20 cellular contexts compared by ENCODE assay signal in genomic region chr20:58619847-58620431, GRCh38. TPM values are rescaled to one million over a fixed set of nuclear protein-coding genes. Genes with fewer than 3 reads are reported as not detected.
DNase-seq lines count a peak whose midpoint lies in the region; ATAC-seq and TF ChIP-seq lines count a peak whose summit lies in the region.
"Had no signal": no experiment of that assay in that cellular context is flagged by ENCODE, and none has a peak within 500 bp of the region (broad histone marks: within the 10 kb centered on the region; RNA-seq: fewer than 3 reads in every experiment).

No MANE protein-coding gene starts in this region.

- no peak for TF ChIP-seq CTCF in Caco-2 (IDR thresholded peaks at IDR 0.05; ENCODE audit: insufficient read depth in 1 of 2, low read depth in 1 of 2, low read length in 1 of 2, severe bottlenecking in 1 of 2, unreplicated experiment in 1 of 2)
- TF ChIP-seq CTCF in dorsolateral prefrontal cortex (IDR thresholded peaks at IDR 0.05 in 54 of 56, conservative IDR thresholded peaks at IDR 0.05 in 2 of 56; ENCODE audit: low read depth in 1 of 56, partially characterized antibody in 56 of 56): no peak

- TSS peak; percentile 99 for BruUV-seq in Caco-2 (replicated peaks; lab: Mats Ljungman, UMichigan)

- DNase-seq in Caco-2: peak in 1 of 2 experiments; percentile 79
- peak; percentile 83 for DNase-seq in SK-N-DZ (ENCODE audit: low spot score)
- DNase-seq in dorsolateral prefrontal cortex: no peak
- DNase-seq: activated CD8-positive, alpha-beta T cell treated with anti-CD3 and anti-CD28 coated beads for 36 hours; activated T-cell treated with anti-CD3 and anti-CD28 coated beads, Interleukin-2, amount 50 U/mL, for 72 hours; lower lobe of right lung; NCI-H1694 treated with DMSO at 0.1 percent for 48 hours; NCI-H446; stimulated activated CD4-positive, alpha-beta T cell treated with anti-CD3 and anti-CD28 coated beads, Interleukin-4, amount 100 ng/mL, for 24 hours; SW 1271 had no signal

- no peaks in the 10 kb centered on the region; the same call in 1 of the 2 replicates for H3K4me1 ChIP-seq in Caco-2
- H3K4me1 ChIP-seq in HUES6 (ENCODE audit: control insufficient read depth, insufficient read depth, low read length): peaks cover 18% of the 10 kb centered on the region
- H3K4me1 ChIP-seq in iPS-18a (ENCODE audit: control insufficient read depth, low read depth, low read length): no peaks in the 10 kb centered on the region
- H3K4me1 ChIP-seq: lower lobe of right lung had no signal

- H3K9me3 ChIP-seq in Caco-2: peaks cover 5% of the 10 kb centered on the region
- H3K9me3 ChIP-seq in HUES6 (ENCODE audit: control insufficient read depth, insufficient read depth, low read depth, low read length): peaks cover 54% of the 10 kb centered on the region
- H3K9me3 ChIP-seq in iPS-18a (ENCODE audit: control insufficient read depth, low read depth, low read length): no peaks in the 10 kb centered on the region
- H3K9me3 ChIP-seq: lower lobe of right lung had no signal

- no peaks in the 10 kb centered on the region for H3K36me3 Mint-ChIP-seq in Caco-2 (ENCODE audit: insufficient read depth, unreplicated experiment)
- H3K36me3 Mint-ChIP-seq: activated naive CD8-positive, alpha-beta T cell; immature natural killer cell had no signal

- no peak overlapping the region for H3K27ac Mint-ChIP-seq in Caco-2 (ENCODE audit: unreplicated experiment)
- H3K27ac Mint-ChIP-seq: activated CD8-positive, alpha-beta T cell treated with anti-CD3 and anti-CD28 coated beads for 36 hours; activated naive CD8-positive, alpha-beta T cell; activated T-cell treated with anti-CD3 and anti-CD28 coated beads, Interleukin-2, amount 50 U/mL, for 72 hours; dendritic cell treated with granulocyte-macrophage colony-stimulating factor and Interleukin-4, amounts not matched to agents 40 ng/mL and 50 ng/mL, for 4 days; immature natural killer cell had no signal

- H3K27ac ChIP-seq in HUES6 (ENCODE audit: low read depth, low read length) (peak overlapping the region; percentile 61; the same call in 1 of the 2 replicates), iPS-18a (ENCODE audit: low read length) (no peak overlapping the region), dorsolateral prefrontal cortex (no peak overlapping the region)
- H3K27ac ChIP-seq: lower lobe of right lung had no signal

- H3K9ac ChIP-seq in HUES6 (ENCODE audit: low read length) (peak overlapping the region; percentile 56), iPS-18a (ENCODE audit: low read length) (peak overlapping the region; percentile 21)

- peaks cover 2% of the 10 kb centered on the region for H3K27me3 Mint-ChIP-seq in Caco-2 (ENCODE audit: insufficient read depth, unreplicated experiment)

- H3K36me3 ChIP-seq in Caco-2 (ENCODE audit: control insufficient read depth, insufficient read depth, low read length): no peaks in the 10 kb centered on the region
- no peaks in the 10 kb centered on the region; the same call in 1 of the 2 replicates for H3K36me3 ChIP-seq in HUES6 (ENCODE audit: control insufficient read depth, insufficient read depth, low read length)
- H3K36me3 ChIP-seq in iPS-18a (ENCODE audit: control insufficient read depth, low read depth, low read length): no peaks in the 10 kb centered on the region
- H3K36me3 ChIP-seq: lower lobe of right lung had no signal

- no peak for ATAC-seq in GM18867 (IDR thresholded peaks at IDR 0.05; ENCODE audit: unreplicated experiment)
- no peak for ATAC-seq in GM21515 (IDR thresholded peaks at IDR 0.05; ENCODE audit: unreplicated experiment)
- no peak for ATAC-seq in HG02610 (IDR thresholded peaks at IDR 0.05; ENCODE audit: unreplicated experiment)
- ATAC-seq: activated CD8-positive, alpha-beta T cell treated with anti-CD3 and anti-CD28 coated beads for 36 hours; activated T-cell treated with anti-CD3 and anti-CD28 coated beads, Interleukin-2, amount 50 U/mL, for 72 hours; esophagus mucosa; GM12878; lower lobe of right lung had no signal

- H3K4me3 Mint-ChIP-seq in Caco-2 (ENCODE audit: unreplicated experiment): no peak overlapping the region
- H3K4me3 Mint-ChIP-seq: activated CD8-positive, alpha-beta T cell treated with anti-CD3 and anti-CD28 coated beads for 36 hours; activated naive CD8-positive, alpha-beta T cell; activated T-cell treated with anti-CD3 and anti-CD28 coated beads, Interleukin-2, amount 50 U/mL, for 72 hours; dendritic cell treated with granulocyte-macrophage colony-stimulating factor and Interleukin-4, amounts not matched to agents 40 ng/mL and 50 ng/mL, for 4 days; immature natural killer cell had no signal

- H3K27me3 ChIP-seq in Caco-2 (replicated peaks; ENCODE audit: control insufficient read depth, insufficient read depth, low read length) (no peaks in the 10 kb centered on the region), HUES6 (ENCODE audit: control insufficient read depth, insufficient read depth, low read length) (0 out of 2 replicates have a peak, but pooled peaks cover 2% of the 10 kb centered on the region), iPS-18a (ENCODE audit: control insufficient read depth, insufficient read depth, low read length) (peaks cover 12% of the 10 kb centered on the region), dorsolateral prefrontal cortex (no peaks in the 10 kb centered on the region)

- POLR2A ChIA-PET in Caco-2 (lab: Charles Lee): no interaction called here

- intact Hi-C loops in Caco-2 (cut with micrococcal nuclease; ENCODE audit: unreplicated experiment) (no loop called here), dorsolateral prefrontal cortex (cut with DNase I) (no loop called here)

- no peaks in the 10 kb centered on the region for H3K9me3 Mint-ChIP-seq in Caco-2 (ENCODE audit: unreplicated experiment)
- H3K9me3 Mint-ChIP-seq: activated CD8-positive, alpha-beta T cell treated with anti-CD3 and anti-CD28 coated beads for 36 hours; activated T-cell treated with anti-CD3 and anti-CD28 coated beads, Interleukin-2, amount 50 U/mL, for 72 hours; dendritic cell treated with granulocyte-macrophage colony-stimulating factor and Interleukin-4, amounts not matched to agents 40 ng/mL and 50 ng/mL, for 4 days; immature natural killer cell had no signal

- no peak overlapping the region for H3K4me3 ChIP-seq in Caco-2 (ENCODE audit: low read depth, low read length)
- H3K4me3 ChIP-seq in HUES6 (ENCODE audit: low read depth, low read length): no peak overlapping the region
- no peak overlapping the region for H3K4me3 ChIP-seq in iPS-18a (ENCODE audit: low read length)
- no peak overlapping the region for H3K4me3 ChIP-seq in dorsolateral prefrontal cortex
- H3K4me3 ChIP-seq: GM12878, lower lobe of right lung had no signal

- no peaks in the 10 kb centered on the region for H3K4me1 Mint-ChIP-seq in Caco-2 (ENCODE audit: low read depth, unreplicated experiment)

- CTCF ChIA-PET in Caco-2 (lab: Charles Lee): no interaction called here

RNA-seq across cellular contexts. Expression of gene STX16, which starts 31.1 kb away (rescaled TPM):
- total RNA-seq in Caco-2 (2022) (82.2 and 97.0 TPM in 2 replicates), dorsolateral prefrontal cortex (100 to 1,000 TPM in 10 of 120 experiments, 10 to 100 TPM in 110; 54.5 to 110 (median 84.5) TPM)
- 14.1 and 16.8 TPM in 2 replicates for polyA plus RNA-seq in SK-N-DZ (2014; cell fraction: cytosol; rRNA removed)
- 88.4 and 135 TPM in 2 replicates for polyA plus RNA-seq in SK-N-DZ (2014; cell fraction: nucleus; rRNA removed)
